Comparison of ENCODE assay signal across 1 cellular context in genomic region chr17:50151041-50151936, GRCh38.
A peak's percentile ranks its signal among the peaks of the same experiment; 100 is the strongest.
TF ChIP-seq lines count a peak whose summit lies in the region.

No MANE protein-coding gene starts in this region.

TF ChIP-seq in H1, 55 proteins besides CTCF, POLR2A, EP300 and RAD21:
- TF ChIP-seq SP1 (IDR thresholded peaks at IDR 0.05; ENCODE audit: low read depth, low read length) (peak; percentile 70; the same call in 1 of the 2 replicates), SIN3A (conservative IDR thresholded peaks at IDR 0.05 in 1 of 2, IDR thresholded peaks at IDR 0.05 in 1 of 2; ENCODE audit: low read depth in 1 of 2, low read length in 2 of 2) (peak in 1 of 2 experiments; percentile 27; a peak in 1 of 4 replicates), KDM4A (IDR thresholded peaks at IDR 0.05; ENCODE audit: low read depth, low read length, severe bottlenecking) (peak; percentile 31), FOSL1 (IDR thresholded peaks at IDR 0.05; ENCODE audit: insufficient read depth, low read depth, low read length) (peak; percentile 97), SP2 (IDR thresholded peaks at IDR 0.05; ENCODE audit: low read length) (no peak), KDM1A (IDR thresholded peaks at IDR 0.05; ENCODE audit: borderline replicate concordance, low read length) (peak; percentile 82; the same call in 1 of the 2 replicates), HDAC2 (IDR thresholded peaks at IDR 0.05; ENCODE audit: borderline replicate concordance in 1 of 2, low read depth in 2 of 2, low read length in 2 of 2) (peak in 1 of 2 experiments; percentile 33; a peak in 1 of 4 replicates), MAX (IDR thresholded peaks at IDR 0.05) (0 out of 2 replicates have a peak, but pooled peaks have one; percentile 6), SAP30 (IDR thresholded peaks at IDR 0.05; ENCODE audit: insufficient read depth, insufficient replicate concordance, low read length) (no peak), EGR1 (IDR thresholded peaks at IDR 0.05; ENCODE audit: borderline replicate concordance, low read depth, low read length) (peak; percentile 89), CREB1 (IDR thresholded peaks at IDR 0.05) (0 out of 2 replicates have a peak, but pooled peaks have one; percentile 5), MAFK (IDR thresholded peaks at IDR 0.05; ENCODE audit: low read depth, low read length) (no peak), ATF2 (IDR thresholded peaks at IDR 0.05; ENCODE audit: low read length) (no peak)
